ENCODE assay signal across 1 cellular context in the genomic region with DNA sequence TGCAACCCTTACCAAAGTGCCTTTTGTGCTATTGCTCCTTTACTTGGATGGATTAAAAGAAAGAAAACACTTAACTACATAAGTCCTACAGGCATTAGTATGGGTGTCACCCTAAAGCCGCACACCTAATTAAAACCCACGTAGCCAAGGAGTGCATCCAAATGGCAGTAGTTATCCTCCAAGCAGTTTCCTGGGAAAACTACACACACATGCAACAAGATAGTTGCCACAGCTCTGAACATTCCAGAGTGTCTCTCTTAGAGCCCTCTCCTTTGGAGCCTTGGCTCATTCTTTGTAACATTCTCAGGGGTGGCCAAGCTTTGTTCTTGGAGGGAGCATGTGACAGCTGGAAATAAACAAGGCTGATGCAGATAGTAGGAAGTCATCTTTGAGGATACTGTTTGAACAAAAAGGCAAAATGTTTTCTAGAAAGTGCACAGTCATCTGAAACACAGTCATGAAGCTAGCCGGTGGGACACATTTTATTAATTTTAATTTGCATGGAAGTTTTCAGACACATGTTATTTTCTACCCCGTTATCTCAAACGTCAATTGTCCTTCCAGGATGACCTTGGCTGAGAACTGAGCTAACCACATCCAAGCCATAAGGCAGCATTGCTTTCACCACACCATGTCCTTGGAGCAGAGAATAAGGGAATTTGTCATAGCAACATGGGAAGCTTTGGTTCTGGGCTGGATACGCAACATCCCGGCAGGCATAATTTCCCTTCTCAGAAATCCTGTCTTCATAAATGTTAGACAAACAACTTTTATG.
A peak's percentile ranks its signal among the peaks of the same experiment; 100 is the strongest.
TF ChIP-seq lines count a peak whose summit lies in the region.

No MANE protein-coding gene starts in this region.

TF ChIP-seq in HepG2, 621 proteins besides CTCF, POLR2A, EP300 and RAD21:
- no peak for TF ChIP-seq ZNF446 (CRISPR knock-in tag; IDR thresholded peaks at IDR 0.05)
- no peak for TF ChIP-seq ZNF747 (CRISPR knock-in tag; IDR thresholded peaks at IDR 0.05; ENCODE audit: borderline replicate concordance)
- TF ChIP-seq CREM (IDR thresholded peaks at IDR 0.05) = no peak
- no peak for TF ChIP-seq CREM (CRISPR knock-in tag; IDR thresholded peaks at IDR 0.05)
- no peak for TF ChIP-seq ZBTB7B (CRISPR knock-in tag; IDR thresholded peaks at IDR 0.05)
- peak in 1 of 2 experiments; percentile 55; a peak in 2 of 4 replicates for TF ChIP-seq MAFK (conservative IDR thresholded peaks at IDR 0.05 in 1 of 2, IDR thresholded peaks at IDR 0.05 in 1 of 2; ENCODE audit: low read length in 2 of 2)
- no peak for TF ChIP-seq ZNF337 (CRISPR knock-in tag; IDR thresholded peaks at IDR 0.05; ENCODE audit: borderline replicate concordance, low read depth)
- TF ChIP-seq ZBTB20 (CRISPR knock-in tag; IDR thresholded peaks at IDR 0.05; ENCODE audit: borderline replicate concordance, low read depth) = no peak
- TF ChIP-seq NFE2L2 (IDR thresholded peaks at IDR 0.05; ENCODE audit: low read length) = peak; percentile 33; the same call in 1 of the 2 replicates
- no peak for TF ChIP-seq ELF4 (CRISPR knock-in tag; IDR thresholded peaks at IDR 0.05; ENCODE audit: borderline replicate concordance)
